8 cellular contexts compared by ENCODE assay signal in the genomic region with DNA sequence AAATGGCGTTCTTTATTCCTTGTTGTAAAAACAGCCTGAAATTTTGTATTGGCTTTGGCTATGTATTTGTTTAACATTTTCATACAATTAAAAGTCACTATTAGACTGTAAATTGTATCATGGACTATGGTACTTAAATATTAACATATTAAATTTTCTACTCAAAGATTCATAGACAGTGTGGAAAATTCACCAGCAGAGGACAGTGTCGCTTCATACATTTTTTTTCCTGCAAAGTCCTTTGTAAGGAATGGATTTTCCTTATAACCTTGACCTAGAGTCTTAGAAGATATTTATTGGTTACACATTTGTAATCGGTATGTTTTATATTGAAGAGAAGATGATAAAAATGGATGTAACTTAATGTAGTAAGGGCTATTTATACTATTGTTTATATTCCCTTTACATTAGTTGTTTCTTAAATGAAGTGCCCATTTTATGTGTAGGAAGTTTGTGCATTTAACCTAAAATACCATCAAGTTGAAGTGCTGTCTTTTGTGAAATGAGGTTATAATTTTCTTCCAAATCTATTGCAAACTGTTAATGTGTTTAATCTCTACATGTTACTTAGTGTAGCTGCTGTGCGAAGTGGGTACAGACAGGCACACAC.
DNase-seq lines count a peak whose midpoint lies in the region; ATAC-seq and TF ChIP-seq lines count a peak whose summit lies in the region.

No MANE protein-coding gene starts in this region.

- CTCF ChIA-PET in CD8-positive, alpha-beta T cell (lab: Charles Lee), result no interaction called here

- no peaks in the 10 kb centered on the region for H3K9me3 ChIP-seq in CD8-positive, alpha-beta T cell (ENCODE audit: low read length)

- no peak overlapping the region for H3K27ac Mint-ChIP-seq in glutamatergic neuron (ENCODE audit: unreplicated experiment)
- no peak overlapping the region for H3K27ac Mint-ChIP-seq in CD8-positive, alpha-beta T cell

- no peaks in the 10 kb centered on the region for H3K27me3 ChIP-seq in CD8-positive, alpha-beta T cell (ENCODE audit: insufficient read depth, low read length)

- intact Hi-C loops in CD8-positive, alpha-beta T cell (cut with DNase I, micrococcal nuclease), result no loop called here

- in situ Hi-C loops in SK-MEL-5 (cut with HindIII; ENCODE audit: low pct_unique_long_range_greater_than_20kb, low sequenced_read_pairs), result no loop called here

- H3K4me3 Mint-ChIP-seq in glutamatergic neuron (ENCODE audit: unreplicated experiment), result no peak overlapping the region
- no peak overlapping the region for H3K4me3 Mint-ChIP-seq in CD8-positive, alpha-beta T cell

- H3K36me3 ChIP-seq in CD8-positive, alpha-beta T cell (ENCODE audit: insufficient read depth, low read length), result no peaks in the 10 kb centered on the region

- H3K36me3 Mint-ChIP-seq in glutamatergic neuron (ENCODE audit: unreplicated experiment), result no peaks in the 10 kb centered on the region
- H3K36me3 Mint-ChIP-seq in CD8-positive, alpha-beta T cell, result peaks cover 19% of the 10 kb centered on the region

- DNase-seq in A172 (ENCODE audit: low spot score) (peak; percentile 12), SK-MEL-5 (ENCODE audit: low read depth, low spot score) (peak; percentile 48), glutamatergic neuron (no peak), NOMO-1 treated with dmso at 0.1 percent for 144 hours (lab: John Stamatoyannopoulos, UW; ENCODE audit: unreplicated experiment) (no peak)
- no peak for DNase-seq in CD8-positive, alpha-beta T cell

- TF ChIP-seq CTCF in GM12874 (IDR thresholded peaks at IDR 0.05; ENCODE audit: insufficient read depth, low read depth, low read length) (peak; percentile 24; the same call in 1 of the 2 replicates), glutamatergic neuron (IDR thresholded peaks at IDR 0.05; ENCODE audit: partially characterized antibody, unreplicated experiment) (peak; percentile 63)
- TF ChIP-seq CTCF in CD8-positive, alpha-beta T cell (IDR thresholded peaks at IDR 0.05), result no peak

- H3K27me3 Mint-ChIP-seq in glutamatergic neuron (ENCODE audit: unreplicated experiment), result peaks cover 2% of the 10 kb centered on the region
- no peaks in the 10 kb centered on the region for H3K27me3 Mint-ChIP-seq in CD8-positive, alpha-beta T cell (ENCODE audit: low read depth)

- peaks cover 20% of the 10 kb centered on the region for H3K4me1 Mint-ChIP-seq in glutamatergic neuron (ENCODE audit: low read depth, unreplicated experiment)
- H3K4me1 Mint-ChIP-seq in CD8-positive, alpha-beta T cell (ENCODE audit: low read depth), result peaks cover 27% of the 10 kb centered on the region

- no peaks in the 10 kb centered on the region for H3K4me1 ChIP-seq in CD8-positive, alpha-beta T cell (ENCODE audit: insufficient read depth, low read length)

- H3K27ac ChIP-seq in CD8-positive, alpha-beta T cell (ENCODE audit: low read depth, low read length), result no peak overlapping the region

- H3K4me3 ChIP-seq in CD8-positive, alpha-beta T cell (ENCODE audit: low read depth, low read length), result no peak overlapping the region

- POLR2A ChIA-PET in CD8-positive, alpha-beta T cell (lab: Charles Lee), result no interaction called here

- H3K9me3 Mint-ChIP-seq in glutamatergic neuron (ENCODE audit: unreplicated experiment), result no peaks in the 10 kb centered on the region
- no peaks in the 10 kb centered on the region for H3K9me3 Mint-ChIP-seq in CD8-positive, alpha-beta T cell

- ATAC-seq in GM19351 (IDR thresholded peaks at IDR 0.05; ENCODE audit: unreplicated experiment), result no peak
- no peak for ATAC-seq in HG02852 (IDR thresholded peaks at IDR 0.05; ENCODE audit: unreplicated experiment)
- no peak for ATAC-seq in CD8-positive, alpha-beta T cell

Comparison
In these comparisons a context has a peak if more than half of its experiments do, and no peak if none do; other contexts are left out.
1. DNase-seq: peak in A172 (single experiment) and SK-MEL-5 (single experiment); none in glutamatergic neuron (single experiment), CD8-positive, alpha-beta T cell (0 of 7) and NOMO-1 treated with dmso at 0.1 percent for 144 hours (single experiment).